Comparison of ENCODE assay signal across 15 cellular contexts in the genomic region with DNA sequence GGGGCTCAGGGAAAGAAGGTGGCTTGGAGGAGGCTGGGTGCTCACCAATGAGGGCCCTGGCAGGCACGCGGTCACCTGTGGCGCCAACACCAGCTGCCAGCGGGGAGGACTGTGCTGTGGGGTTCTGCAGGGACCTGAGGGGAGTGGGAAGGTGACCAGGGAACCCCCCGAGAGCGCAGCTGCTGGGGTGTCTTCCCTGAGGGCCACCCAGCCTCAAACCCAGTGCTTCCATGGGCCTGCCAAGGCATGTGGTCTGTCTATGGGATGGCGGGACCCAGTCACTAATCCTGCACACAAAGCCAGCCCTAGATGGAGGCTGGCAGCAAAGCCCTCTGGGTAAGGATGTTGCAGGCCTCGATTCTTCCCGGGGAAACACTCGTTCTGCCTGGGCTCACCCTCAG.
DNase-seq lines count a peak whose midpoint lies in the region; ATAC-seq and TF ChIP-seq lines count a peak whose summit lies in the region.
"Had no signal": no experiment of that assay in that cellular context is flagged by ENCODE, and none has a peak within 500 bp of the region (broad histone marks: within the 10 kb centered on the region; RNA-seq: fewer than 3 reads in every experiment).

No MANE protein-coding gene starts in this region.

- CTCF ChIA-PET in T-cell (lab: Charles Lee) = interaction anchor here in 1 of 2 donors (0.9 kb wide), 1 partner anchor 30 kb away, joined by 3 read pairs; no protein-coding TSS in a partner anchor

- no peak overlapping the region for H3K27ac Mint-ChIP-seq in H9
- H3K27ac Mint-ChIP-seq in glutamatergic neuron (ENCODE audit: unreplicated experiment) = peak overlapping the region; percentile 13
- H3K27ac Mint-ChIP-seq in osteocyte (ENCODE audit: unreplicated experiment) = no peak overlapping the region
- H3K27ac Mint-ChIP-seq in T-cell = no peak overlapping the region
- H3K27ac Mint-ChIP-seq: B cell; CD8-positive, alpha-beta T cell had no signal

- no peaks in the 10 kb centered on the region for H3K79me1 ChIP-seq in H9 (ENCODE audit: insufficient read depth, low read depth, low read length, poor library complexity, severe bottlenecking)

- H2AFZ ChIP-seq in H9 (ENCODE audit: low read length) = no peak overlapping the region

- H3K27ac ChIP-seq in H9 (ENCODE audit: insufficient read length, low read depth, low read length) (no peak overlapping the region), coronary artery (no peak overlapping the region)
- H3K27ac ChIP-seq: BLaER1 treated with 17β-estradiol and CSF1 and Interleukin-3, amounts not matched to agents 10 nM and 100 nM had no signal

- H3T11ph ChIP-seq in H9 (ENCODE audit: low read length) = no peak overlapping the region

- no peak overlapping the region for H2BK12ac ChIP-seq in H9 (ENCODE audit: insufficient read length, low read depth, low read length)

- no peak overlapping the region; the same call in 1 of the 2 replicates for H3K4ac ChIP-seq in H9 (ENCODE audit: low read depth, low read length)

- peaks cover 19 to 31% of the 10 kb centered on the region in 2 experiments for H3K4me1 Mint-ChIP-seq in H9
- H3K4me1 Mint-ChIP-seq in glutamatergic neuron (ENCODE audit: low read depth, unreplicated experiment) = peaks cover 47% of the 10 kb centered on the region
- no peaks in the 10 kb centered on the region for H3K4me1 Mint-ChIP-seq in osteocyte (ENCODE audit: unreplicated experiment)
- no peaks in the 10 kb centered on the region for H3K4me1 Mint-ChIP-seq in T-cell
- H3K4me1 Mint-ChIP-seq: B cell had no signal

- no peak overlapping the region for H3K4me2 ChIP-seq in H9 (ENCODE audit: insufficient read depth, insufficient read length, low read length)
- H3K4me2 ChIP-seq: BLaER1 treated with 17β-estradiol and CSF1 and Interleukin-3, amounts not matched to agents 10 nM and 100 nM had no signal

- H3K18ac ChIP-seq in H9 (ENCODE audit: insufficient read length, low read depth, low read length) = no peak overlapping the region

- H2BK120ac ChIP-seq in H9 (ENCODE audit: low read depth, low read length, poor library complexity, severe bottlenecking) = no peak overlapping the region

- H2BK20ac ChIP-seq in H9 (ENCODE audit: low read depth, low read length, poor library complexity, severe bottlenecking) = no peak overlapping the region

- H3K9ac ChIP-seq in H9 (ENCODE audit: extremely low read depth, insufficient read length, low read length) = no peak overlapping the region
- H3K9ac ChIP-seq: BLaER1 treated with 17β-estradiol and CSF1 and Interleukin-3, amounts not matched to agents 10 nM and 100 nM had no signal

- H3K36me3 Mint-ChIP-seq in H9 (ENCODE audit: insufficient read depth in 1 of 3, low read depth in 3 of 3) = no peaks in the 10 kb centered on the region
- H3K36me3 Mint-ChIP-seq in glutamatergic neuron (ENCODE audit: unreplicated experiment) = peaks cover 18% of the 10 kb centered on the region
- H3K36me3 Mint-ChIP-seq in osteocyte (ENCODE audit: unreplicated experiment) = no peaks in the 10 kb centered on the region
- H3K36me3 Mint-ChIP-seq in T-cell = no peaks in the 10 kb centered on the region
- H3K36me3 Mint-ChIP-seq: CD8-positive, alpha-beta T cell had no signal

- H2BK15ac ChIP-seq in H9 (ENCODE audit: low read depth, low read length) = no peak overlapping the region

- H3K27me3 Mint-ChIP-seq in H9 (ENCODE audit: low read depth) (no peaks in the 10 kb centered on the region), glutamatergic neuron (ENCODE audit: unreplicated experiment) (peaks cover 38% of the 10 kb centered on the region), osteocyte (ENCODE audit: unreplicated experiment) (no peaks in the 10 kb centered on the region), T-cell (peaks cover 3 to 5% of the 10 kb centered on the region in 2 donors)
- H3K27me3 Mint-ChIP-seq: B cell had no signal

- H3K56ac ChIP-seq in H9 (ENCODE audit: insufficient read length, low read depth, low read length) = no peak overlapping the region

- POLR2A ChIA-PET in T-cell (lab: Charles Lee) = no interaction called here

- no peaks in the 10 kb centered on the region for H3K27me3 ChIP-seq in H9 (ENCODE audit: insufficient read depth, low read length)
- H3K27me3 ChIP-seq: BLaER1 treated with 17β-estradiol and CSF1 and Interleukin-3, amounts not matched to agents 10 nM and 100 nM had no signal

- no peaks in the 10 kb centered on the region for H3K9me3 Mint-ChIP-seq in H9
- H3K9me3 Mint-ChIP-seq in glutamatergic neuron (ENCODE audit: unreplicated experiment) = peaks cover 68% of the 10 kb centered on the region
- H3K9me3 Mint-ChIP-seq in osteocyte (ENCODE audit: unreplicated experiment) = no peaks in the 10 kb centered on the region
- no peaks in the 10 kb centered on the region for H3K9me3 Mint-ChIP-seq in T-cell
- H3K9me3 Mint-ChIP-seq: CD8-positive, alpha-beta T cell had no signal

- no CpG with 5 or more reads among the region's 10 CpGs for WGBS in H9 (ENCODE audit: extremely low coverage, insufficient read length, low lambda C conversion rate)

- H4K5ac ChIP-seq in H9 (ENCODE audit: insufficient read length, low read depth, low read length) = no peak overlapping the region

- no peaks in the 10 kb centered on the region for H3K79me2 ChIP-seq in H9 (ENCODE audit: insufficient read depth, low read length)

- no peak overlapping the region for H3K4me3 ChIP-seq in coronary artery
- H3K4me3 ChIP-seq: BLaER1 treated with 17β-estradiol and CSF1 and Interleukin-3, amounts not matched to agents 10 nM and 100 nM; GM12878 had no signal

- peak overlapping the region; percentile 40; the same call in 1 of the 2 replicates for H3K14ac ChIP-seq in H9 (ENCODE audit: insufficient read depth, low read length)

- H3K23ac ChIP-seq in H9 (ENCODE audit: insufficient read length, low read depth, low read length) = no peak overlapping the region

- TF ChIP-seq CTCF in H9 (conservative IDR thresholded peaks at IDR 0.05) (no peak), coronary artery (IDR thresholded peaks at IDR 0.05) (no peak), glutamatergic neuron (IDR thresholded peaks at IDR 0.05; ENCODE audit: partially characterized antibody, unreplicated experiment) (no peak), osteocyte (IDR thresholded peaks at IDR 0.05) (no peak)

- no peak overlapping the region for H3K4me3 Mint-ChIP-seq in H9
- H3K4me3 Mint-ChIP-seq in glutamatergic neuron (ENCODE audit: unreplicated experiment) = no peak overlapping the region
- H3K4me3 Mint-ChIP-seq in osteocyte (ENCODE audit: unreplicated experiment) = no peak overlapping the region
- H3K4me3 Mint-ChIP-seq in T-cell = no peak overlapping the region
- H3K4me3 Mint-ChIP-seq: B cell; CD8-positive, alpha-beta T cell had no signal

- H4K20me1 ChIP-seq in H9 (ENCODE audit: control insufficient read depth, insufficient read depth, insufficient read length) = no peaks in the 10 kb centered on the region
- H4K20me1 ChIP-seq: BLaER1 treated with 17β-estradiol and CSF1 and Interleukin-3, amounts not matched to agents 10 nM and 100 nM had no signal

- DNase-seq in H9 (peak; percentile 22), coronary artery (ENCODE audit: low spot score) (peak; percentile 70), glutamatergic neuron (no peak), osteocyte (ENCODE audit: extremely low spot score, unreplicated experiment) (peak; percentile 82), T-cell (no peak), T-helper 9 cell (no peak), T-helper 1 cell (no peak), hepatic stellate cell (ENCODE audit: low spot score) (no peak)
- DNase-seq: Calu3; CD8-positive, alpha-beta T cell; DMS79 treated with DMSO at 0.1 percent for 48 hours had no signal

- no peak for ATAC-seq in T-cell (replicated peaks in 1 of 4)
- ATAC-seq: CD8-positive, alpha-beta T cell; GM12878; HepG2 had no signal

- H3K4me1 ChIP-seq in H9 (ENCODE audit: insufficient read depth, low read length) = no peaks in the 10 kb centered on the region
- H3K4me1 ChIP-seq: BLaER1 treated with 17β-estradiol and CSF1 and Interleukin-3, amounts not matched to agents 10 nM and 100 nM had no signal

- H4K8ac ChIP-seq in H9 (replicated peaks; ENCODE audit: insufficient read length, low read depth, low read length) = no peak overlapping the region

- no peak overlapping the region for H4K91ac ChIP-seq in H9 (ENCODE audit: insufficient read length, low read depth, low read length)

- H3K9me3 ChIP-seq in H9 (ENCODE audit: control insufficient read depth, low read depth, low read length) = no peaks in the 10 kb centered on the region
- H3K9me3 ChIP-seq: BLaER1 treated with 17β-estradiol and CSF1 and Interleukin-3, amounts not matched to agents 10 nM and 100 nM had no signal

- no peak overlapping the region for H2AK5ac ChIP-seq in H9 (ENCODE audit: insufficient read length, low read length)

- no peaks in the 10 kb centered on the region for H3K23me2 ChIP-seq in H9 (ENCODE audit: insufficient read length, low read depth, low read length, poor library complexity, severe bottlenecking)

- H2BK5ac ChIP-seq in H9 (ENCODE audit: insufficient read length, low read length) = no peak overlapping the region

Comparison
In these comparisons a context has a peak if more than half of its experiments do, and no peak if none do; other contexts are left out.
1. DNase-seq: peak in H9 (single experiment), coronary artery (single experiment) and osteocyte (single experiment); none in glutamatergic neuron (single experiment), T-cell (0 of 34), T-helper 9 cell (single experiment), T-helper 1 cell (0 of 5) and hepatic stellate cell (single experiment).